In genomic region chr6:129084406-129084805, GRCh38 we compare ENCODE assay signal across 20 cellular contexts.
A peak's percentile ranks its signal among the peaks of the same experiment; 100 is the strongest.
DNase-seq lines count a peak whose midpoint lies in the region; ATAC-seq, FAIRE-seq and TF ChIP-seq lines count a peak whose summit lies in the region.
"Had no signal": no experiment of that assay in that cellular context is flagged by ENCODE, and none has a peak within 500 bp of the region (broad histone marks: within the 10 kb centered on the region; RNA-seq: fewer than 3 reads in every experiment).

No MANE protein-coding gene starts in this region.

- FAIRE-seq in A549 (lab: Jason Lieb, UNC): no peak
- FAIRE-seq: G401.6, GM12878, GM19239 had no signal

- no peak overlapping the region for H3K4me2 ChIP-seq in A549
- H3K4me2 ChIP-seq in GM23338: no peak overlapping the region
- H3K4me2 ChIP-seq: BLaER1 had no signal

- no peak for TF ChIP-seq EP300 in A549 (IDR thresholded peaks at IDR 0.05)

- H3K36me3 ChIP-seq in GM23338 (ENCODE audit: insufficient read depth): 0 out of 2 replicates have a peak, but pooled peaks cover 6% of the 10 kb centered on the region
- no peaks in the 10 kb centered on the region for H3K36me3 ChIP-seq in vagina
- H3K36me3 ChIP-seq: BLaER1 had no signal

- no peaks in the 10 kb centered on the region for H3F3A ChIP-seq in GM23338 (replicated peaks; ENCODE audit: low read depth)

- H3K79me2 ChIP-seq in GM23338 (replicated peaks; ENCODE audit: insufficient read depth): no peaks in the 10 kb centered on the region

- CTCF ChIA-PET in A549 (lab: Yijun Ruan, JAX): no interaction called here

- H3K36me3 Mint-ChIP-seq in GM23338 (ENCODE audit: low read depth): no peaks in the 10 kb centered on the region
- H3K36me3 Mint-ChIP-seq in activated T-helper 17 cell treated with anti-CD3 and anti-CD28 coated beads, Interleukin-2, amount 50 U/mL, for 72 hours (ENCODE audit: low read depth): no peaks in the 10 kb centered on the region
- H3K36me3 Mint-ChIP-seq: CD4-positive, CD25-positive, alpha-beta regulatory T cell; CD8-positive, alpha-beta T cell had no signal

- POLR2A ChIA-PET in A549 (lab: Yijun Ruan, JAX): no interaction called here

- H3K4me1 ChIP-seq in A549: no peaks in the 10 kb centered on the region
- H3K4me1 ChIP-seq in GM23338 (ENCODE audit: insufficient read depth): no peaks in the 10 kb centered on the region
- H3K4me1 ChIP-seq in vagina: no peaks in the 10 kb centered on the region
- H3K4me1 ChIP-seq: BLaER1, Caco-2 had no signal

- TF ChIP-seq CTCF in A549 (IDR thresholded peaks at IDR 0.05): no peak
- TF ChIP-seq CTCF in GM23338 (conservative IDR thresholded peaks at IDR 0.05; ENCODE audit: low read depth in 2 of 2): no peak
- no peak for TF ChIP-seq CTCF in vagina (IDR thresholded peaks at IDR 0.05)

- peaks cover 3% of the 10 kb centered on the region; the same call in 2 of the 3 replicates for H3K4me1 Mint-ChIP-seq in GM23338
- no peaks in the 10 kb centered on the region for H3K4me1 Mint-ChIP-seq in activated T-helper 17 cell treated with anti-CD3 and anti-CD28 coated beads, Interleukin-2, amount 50 U/mL, for 72 hours
- H3K4me1 Mint-ChIP-seq: B cell; CD4-positive, CD25-positive, alpha-beta regulatory T cell had no signal

- H3K27me3 ChIP-seq in GM23338 (ENCODE audit: insufficient read depth): no peaks in the 10 kb centered on the region
- no peaks in the 10 kb centered on the region for H3K27me3 ChIP-seq in vagina
- H3K27me3 ChIP-seq: BLaER1 had no signal

- no peaks in the 10 kb centered on the region for H4K20me1 ChIP-seq in GM23338 (replicated peaks; ENCODE audit: insufficient read depth)
- H4K20me1 ChIP-seq: BLaER1 had no signal

- no peak overlapping the region for H3K4me3 Mint-ChIP-seq in GM23338
- no peak overlapping the region for H3K4me3 Mint-ChIP-seq in activated T-helper 17 cell treated with anti-CD3 and anti-CD28 coated beads, Interleukin-2, amount 50 U/mL, for 72 hours
- H3K4me3 Mint-ChIP-seq: B cell; CD4-positive, CD25-positive, alpha-beta regulatory T cell; CD8-positive, alpha-beta T cell; H9 had no signal

- TF ChIP-seq POLR2A in A549 (IDR thresholded peaks at IDR 0.05; ENCODE audit: low read length) (no peak), vagina (IDR thresholded peaks at IDR 0.05) (no peak)

- peaks cover 9% of the 10 kb centered on the region; the same call in 2 of the 3 replicates for H3K9me3 Mint-ChIP-seq in GM23338
- H3K9me3 Mint-ChIP-seq in activated T-helper 17 cell treated with anti-CD3 and anti-CD28 coated beads, Interleukin-2, amount 50 U/mL, for 72 hours: no peaks in the 10 kb centered on the region

- H3K9me2 ChIP-seq in GM23338 (ENCODE audit: insufficient read depth): no peaks in the 10 kb centered on the region

- H3K4me3 ChIP-seq in A549 (no peak overlapping the region), GM23338 (no peak overlapping the region), vagina (no peak overlapping the region)
- H3K4me3 ChIP-seq: BLaER1, GM12878, GM23248 had no signal

- no peak overlapping the region for H3K27ac ChIP-seq in A549
- H3K27ac ChIP-seq in GM23338 (ENCODE audit: low read depth): no peak overlapping the region
- H3K27ac ChIP-seq in vagina: no peak overlapping the region
- H3K27ac ChIP-seq: BLaER1, C4-2B, GM23248 had no signal

- no peak for DNase-seq in A549 (ENCODE audit: low read depth in 1 of 2, low spot score in 1 of 2)
- no peak for DNase-seq in GM23338 (ENCODE audit: low spot score)
- peak; percentile 92 for DNase-seq in NCI-H526 treated with DMSO at 0.1 percent for 48 hours (lab: John Stamatoyannopoulos, UW)
- DNase-seq in vagina (ENCODE audit: extremely low spot score in 2 of 2): no peak
- DNase-seq: Caco-2; CD4-positive, CD25-positive, alpha-beta regulatory T cell; CD8-positive, alpha-beta T cell; DMS153; DND-41; GM23248; H9 had no signal

- H2AFZ ChIP-seq in GM23338: no peak overlapping the region
- H2AFZ ChIP-seq: GM23248 had no signal

- ATAC-seq in A549 (no peak), GM23338 (no peak), HG03354 (IDR thresholded peaks at IDR 0.05; ENCODE audit: poor library complexity, severe bottlenecking, unreplicated experiment) (no peak)
- no peak for ATAC-seq in activated T-helper 17 cell treated with anti-CD3 and anti-CD28 coated beads, Interleukin-2, amount 50 U/mL, for 72 hours (replicated peaks)
- ATAC-seq: CD8-positive, alpha-beta T cell; GM12878; HCT116 had no signal

- intact Hi-C loops in vagina (cut with DNase I): no loop called here

- H3K27ac Mint-ChIP-seq in GM23338: 0 out of 2 replicates have a peak overlapping the region, but pooled peaks have one; percentile 15
- H3K27ac Mint-ChIP-seq in activated T-helper 17 cell treated with anti-CD3 and anti-CD28 coated beads, Interleukin-2, amount 50 U/mL, for 72 hours: no peak overlapping the region
- H3K27ac Mint-ChIP-seq: B cell; CD4-positive, CD25-positive, alpha-beta regulatory T cell; CD8-positive, alpha-beta T cell; H9 had no signal

- no peaks in the 10 kb centered on the region for H3K27me3 Mint-ChIP-seq in GM23338 (ENCODE audit: insufficient read depth, low read depth, poor library complexity)
- H3K27me3 Mint-ChIP-seq in activated T-helper 17 cell treated with anti-CD3 and anti-CD28 coated beads, Interleukin-2, amount 50 U/mL, for 72 hours: peaks cover 8% of the 10 kb centered on the region
- H3K27me3 Mint-ChIP-seq: B cell; CD4-positive, CD25-positive, alpha-beta regulatory T cell had no signal

- TF ChIP-seq RAD21 in A549 (conservative IDR thresholded peaks at IDR 0.05 in 1 of 2, IDR thresholded peaks at IDR 0.05 in 1 of 2): no peak

- no peaks in the 10 kb centered on the region for H3K9me3 ChIP-seq in A549
- no peaks in the 10 kb centered on the region for H3K9me3 ChIP-seq in vagina
- H3K9me3 ChIP-seq: Caco-2 had no signal

TF ChIP-seq in A549, 52 proteins besides CTCF, POLR2A, EP300 and RAD21:
- TF ChIP-seq KDM1A (IDR thresholded peaks at IDR 0.05; ENCODE audit: low read depth) (no peak), MAFK (IDR thresholded peaks at IDR 0.05; ENCODE audit: partially characterized antibody) (peak; percentile 56), PHF8 (IDR thresholded peaks at IDR 0.05; ENCODE audit: borderline replicate concordance, low read depth) (no peak), NR3C1 (IDR thresholded peaks at IDR 0.05) (no peak), HOXB5 (CRISPR knock-in tag; IDR thresholded peaks at IDR 0.05) (no peak), RCOR1 (IDR thresholded peaks at IDR 0.05; ENCODE audit: low read depth, low read length) (no peak), ZSCAN20 (CRISPR knock-in tag; IDR thresholded peaks at IDR 0.05) (no peak)
TF ChIP-seq in A549: peak in this region for 1.

TF ChIP-seq in GM23338, 12 proteins besides CTCF, POLR2A, EP300 and RAD21 (continues in another document):
- no peak for TF ChIP-seq ZNF114 (CRISPR knock-in tag; IDR thresholded peaks at IDR 0.05)
- TF ChIP-seq, protein P1, sequence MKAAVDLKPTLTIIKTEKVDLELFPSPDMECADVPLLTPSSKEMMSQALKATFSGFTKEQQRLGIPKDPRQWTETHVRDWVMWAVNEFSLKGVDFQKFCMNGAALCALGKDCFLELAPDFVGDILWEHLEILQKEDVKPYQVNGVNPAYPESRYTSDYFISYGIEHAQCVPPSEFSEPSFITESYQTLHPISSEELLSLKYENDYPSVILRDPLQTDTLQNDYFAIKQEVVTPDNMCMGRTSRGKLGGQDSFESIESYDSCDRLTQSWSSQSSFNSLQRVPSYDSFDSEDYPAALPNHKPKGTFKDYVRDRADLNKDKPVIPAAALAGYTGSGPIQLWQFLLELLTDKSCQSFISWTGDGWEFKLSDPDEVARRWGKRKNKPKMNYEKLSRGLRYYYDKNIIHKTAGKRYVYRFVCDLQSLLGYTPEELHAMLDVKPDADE (IDR thresholded peaks at IDR 0.05): no peak
- TF ChIP-seq STAT1 (IDR thresholded peaks at IDR 0.05; ENCODE audit: unreplicated experiment): no peak
- TF ChIP-seq EZH2 (IDR thresholded peaks at IDR 0.05; ENCODE audit: low read depth, unreplicated experiment): no peak
- no peak for TF ChIP-seq NANOG (IDR thresholded peaks at IDR 0.05; ENCODE audit: borderline replicate concordance)
